ENCODE assay signal across 8 cellular contexts in the genomic region with DNA sequence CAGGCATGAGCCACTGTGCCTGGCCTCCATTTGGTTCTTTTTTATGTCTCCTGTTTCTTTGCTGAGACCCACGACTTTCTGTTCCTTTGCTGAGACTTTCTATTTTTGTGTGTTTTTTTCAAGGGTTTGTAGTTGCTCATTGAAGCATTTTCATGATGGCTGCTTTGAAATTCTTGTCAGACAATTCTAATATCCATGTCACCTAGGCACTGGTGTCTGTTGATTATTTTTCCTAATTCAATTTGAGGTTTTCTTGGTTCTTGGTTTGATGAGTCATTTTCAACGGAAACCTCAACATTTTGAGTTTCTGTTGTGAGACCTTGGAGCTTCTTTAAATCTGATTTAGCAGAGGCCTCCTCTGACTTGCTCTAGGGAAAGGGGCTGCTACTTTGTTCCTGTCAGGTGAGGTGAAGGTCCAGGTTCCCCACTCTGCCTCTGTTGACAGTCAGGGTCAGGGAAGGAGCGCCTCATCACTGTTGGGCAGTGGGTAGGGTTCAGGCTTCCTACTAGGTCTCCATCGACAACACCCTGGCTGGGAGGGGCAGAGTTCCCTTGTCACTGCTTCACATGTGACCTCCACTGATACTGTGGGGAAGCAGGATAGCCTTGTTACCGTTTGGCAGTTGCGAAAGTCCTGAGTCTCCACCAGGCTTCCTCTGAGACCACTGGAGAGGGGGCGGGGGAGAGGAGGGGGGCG.
DNase-seq lines count a peak whose midpoint lies in the region; ATAC-seq and TF ChIP-seq lines count a peak whose summit lies in the region.

No MANE protein-coding gene starts in this region.

- peak overlapping the region; percentile 48 to 74 (median 53) for H3K4me3 Mint-ChIP-seq in T-cell
- peak overlapping the region; percentile 43 to 69 for H3K4me3 Mint-ChIP-seq in stimulated activated naive CD8-positive, alpha-beta T cell treated with anti-CD3 and anti-CD28 coated beads, Interleukin-15, amount 100 ng/mL, for 72 hours

- no peak for TF ChIP-seq POLR2A in right lobe of liver (IDR thresholded peaks at IDR 0.05)

- H3K36me3 ChIP-seq in right lobe of liver, result no peaks in the 10 kb centered on the region

- H3K4me1 Mint-ChIP-seq in T-cell, result peaks cover 48 to 54% (median 49%) of the 10 kb centered on the region in 3 donors
- peaks cover 58% of the 10 kb centered on the region for H3K4me1 Mint-ChIP-seq in stimulated activated naive CD8-positive, alpha-beta T cell treated with anti-CD3 and anti-CD28 coated beads, Interleukin-15, amount 100 ng/mL, for 72 hours

- CTCF ChIA-PET in T-cell (lab: Charles Lee), result interaction anchor here (0.6 to 1.0 kb wide), 3 partner anchors 69 to 104 kb away, joined by 3 read pairs; no protein-coding TSS in a partner anchor

- POLR2A ChIA-PET in T-cell (lab: Charles Lee), result no interaction called here

- no peak overlapping the region for H3K27ac ChIP-seq in right lobe of liver

- no peaks in the 10 kb centered on the region for H3K9me3 ChIP-seq in right lobe of liver

- peaks cover 0 to 8% (median 0%) of the 10 kb centered on the region in 3 donors for H3K9me3 Mint-ChIP-seq in T-cell
- H3K9me3 Mint-ChIP-seq in stimulated activated naive CD8-positive, alpha-beta T cell treated with anti-CD3 and anti-CD28 coated beads, Interleukin-15, amount 100 ng/mL, for 72 hours, result peaks cover 8 to 10% of the 10 kb centered on the region in 2 donors

- H3K27me3 Mint-ChIP-seq in T-cell, result no peaks in the 10 kb centered on the region
- H3K27me3 Mint-ChIP-seq in stimulated activated naive CD8-positive, alpha-beta T cell treated with anti-CD3 and anti-CD28 coated beads, Interleukin-15, amount 100 ng/mL, for 72 hours, result no peaks in the 10 kb centered on the region

- H3K4me1 ChIP-seq in right lobe of liver, result peaks cover 0 to 3% (median 0%) of the 10 kb centered on the region in 4 donors

- H3K4me3 ChIP-seq in astrocyte of the cerebellum (ENCODE audit: low read depth, low read length) (no peak overlapping the region), right lobe of liver (no peak overlapping the region)

- H3K27ac Mint-ChIP-seq in T-cell, result peak overlapping the region; percentile 94 to 96
- peak overlapping the region; percentile 8 to 86 for H3K27ac Mint-ChIP-seq in stimulated activated naive CD8-positive, alpha-beta T cell treated with anti-CD3 and anti-CD28 coated beads, Interleukin-15, amount 100 ng/mL, for 72 hours

- in situ Hi-C loops in astrocyte of the cerebellum (cut with HindIII; ENCODE audit: low sequenced_read_pairs), result loop anchor here (5.0 kb wide), 1 partner anchor 60 kb away; no protein-coding TSS in a partner anchor
- in situ Hi-C loops in ACHN (cut with HindIII; ENCODE audit: low pct_ligation_motif_present, low pct_unique_long_range_greater_than_20kb, low sequenced_read_pairs), result no loop called here

- 17% methylated on average over 7 of the region's 8 CpGs for WGBS in right lobe of liver (ENCODE audit: insufficient coverage, low coverage, low lambda C conversion rate, missing lambda C conversion rate)

- no peaks in the 10 kb centered on the region for H3K27me3 ChIP-seq in right lobe of liver

- intact Hi-C loops in right lobe of liver (cut with DNase I), result loop anchor here (10.0 kb wide), 1 partner anchor 68 kb away; a partner anchor contains a TSS

- peak; percentile 71 for DNase-seq in ELF-1 (ENCODE audit: low read depth, low spot score)
- peak in 25 of 34 experiments; percentile 4 to 59 (median 18) for DNase-seq in T-cell
- peak; percentile 83 for DNase-seq in astrocyte of the cerebellum (ENCODE audit: low read depth)
- DNase-seq in right lobe of liver, result peak in 2 of 3 donors; percentile 41 to 64
- peak; percentile 48 to 74 for DNase-seq in stimulated activated naive CD8-positive, alpha-beta T cell treated with anti-CD3 and anti-CD28 coated beads, Interleukin-15, amount 100 ng/mL, for 72 hours
- no peak for DNase-seq in ACHN
- DNase-seq in NCI-H2171 (lab: John Stamatoyannopoulos, UW), result no peak

- TF ChIP-seq CTCF in astrocyte of the cerebellum (IDR thresholded peaks at IDR 0.05; ENCODE audit: low read depth, low read length, missing control alignments) (no peak), right lobe of liver (IDR thresholded peaks at IDR 0.05) (no peak)

- H3K36me3 Mint-ChIP-seq in T-cell, result peaks cover 9% of the 10 kb centered on the region

- ATAC-seq in HG03103 (IDR thresholded peaks at IDR 0.05; ENCODE audit: low read depth, unreplicated experiment) (peak; percentile 56), T-cell (replicated peaks in 1 of 4) (peak; percentile 49 to 84 (median 74)), right lobe of liver (peak; percentile 48 to 68 (median 60))
- ATAC-seq in stimulated activated naive CD8-positive, alpha-beta T cell treated with anti-CD3 and anti-CD28 coated beads, Interleukin-15, amount 100 ng/mL, for 72 hours, result peak; percentile 86

Comparison
In these comparisons a context has a peak if more than half of its experiments do, and no peak if none do; other contexts are left out.
1. DNase-seq: peak in ELF-1 (single experiment), T-cell (25 of 34), astrocyte of the cerebellum (single experiment), right lobe of liver (2 of 3) and stimulated activated naive CD8-positive, alpha-beta T cell treated with anti-CD3 and anti-CD28 coated beads, Interleukin-15, amount 100 ng/mL, for 72 hours (2 of 2); none in ACHN (single experiment) and NCI-H2171 (single experiment).
2. Peak in every context shown above with its lines, with median percentiles within 50 percentile points of each other: ATAC-seq.